1 cellular context compared by ENCODE assay signal in genomic region chr13:32315255-32316029, GRCh38.
TF ChIP-seq lines count a peak whose summit lies in the region.

Gene BRCA2, plus strand, starts transcription at chr13:32315508. Its CDS starts 953 bp downstream, at chr13:32316461.
Gene ZAR1L, minus strand, starts transcription at chr13:32315363. Its CDS starts 3,438 bp downstream, at chr13:32311925.

TF ChIP-seq in K562, 482 proteins besides CTCF, POLR2A, EP300 and RAD21 (continued from another document and continues in another):
- TF ChIP-seq CLOCK (CRISPR knock-in tag; IDR thresholded peaks at IDR 0.05; ENCODE audit: borderline replicate concordance), result no peak
- TF ChIP-seq ELK1 (CRISPR knock-in tag; IDR thresholded peaks at IDR 0.05), result no peak
- TF ChIP-seq ZBTB43 (CRISPR knock-in tag; IDR thresholded peaks at IDR 0.05), result no peak
- TF ChIP-seq MXI1 (IDR thresholded peaks at IDR 0.05; ENCODE audit: low read depth, low read length), result no peak
- peak; percentile 81 for TF ChIP-seq L3MBTL2 (IDR thresholded peaks at IDR 0.05)
- no peak for TF ChIP-seq BCL6 (CRISPR knock-in tag; IDR thresholded peaks at IDR 0.05)
- no peak for TF ChIP-seq HNRNPUL1 (IDR thresholded peaks at IDR 0.05; ENCODE audit: low read length)
- TF ChIP-seq ZBTB11 (CRISPR knock-in tag; IDR thresholded peaks at IDR 0.05), result no peak
- peak; percentile 74 to 80 for TF ChIP-seq MNT (conservative IDR thresholded peaks at IDR 0.05)
- peak; percentile 66; the same call in 1 of the 2 replicates for TF ChIP-seq CREB3L1 (IDR thresholded peaks at IDR 0.05; ENCODE audit: borderline replicate concordance, low read depth)
- TF ChIP-seq ZNF324 (CRISPR knock-in tag; IDR thresholded peaks at IDR 0.05), result no peak
- peak; percentile 44; the same call in 1 of the 2 replicates for TF ChIP-seq HMGXB4 (CRISPR knock-in tag; IDR thresholded peaks at IDR 0.05)
- TF ChIP-seq ESRRB (CRISPR knock-in tag; IDR thresholded peaks at IDR 0.05; ENCODE audit: borderline replicate concordance), result no peak
- no peak for TF ChIP-seq POLR3G (IDR thresholded peaks at IDR 0.05; ENCODE audit: extremely low read depth, insufficient read length, insufficient replicate concordance)
- no peak for TF ChIP-seq STAT6 (CRISPR knock-in tag; IDR thresholded peaks at IDR 0.05)
- peak; percentile 35; the same call in 1 of the 2 replicates for TF ChIP-seq TCF3 (CRISPR knock-in tag; IDR thresholded peaks at IDR 0.05)
- no peak for TF ChIP-seq REST (CRISPR knock-in tag; IDR thresholded peaks at IDR 0.05; ENCODE audit: low read depth)
- TF ChIP-seq FOXK2 (conservative IDR thresholded peaks at IDR 0.05 in 1 of 2, IDR thresholded peaks at IDR 0.05 in 1 of 2; ENCODE audit: low read depth in 2 of 2), result peak in 1 of 2 experiments; percentile 56; a peak in 3 of 4 replicates
- no peak for TF ChIP-seq CREB3 (tag; conservative IDR thresholded peaks at IDR 0.05; ENCODE audit: low read depth)
- no peak for TF ChIP-seq SMARCA5 (IDR thresholded peaks at IDR 0.05)
- TF ChIP-seq PHB2 (IDR thresholded peaks at IDR 0.05; ENCODE audit: low read depth), result no peak
- no peak for TF ChIP-seq SRSF3 (IDR thresholded peaks at IDR 0.05; ENCODE audit: insufficient read depth, low read length)
- no peak for TF ChIP-seq RBM39 (optimal IDR thresholded peaks at IDR 0.05; ENCODE audit: low read depth, low read length)
- no peak for TF ChIP-seq FOXK1 (CRISPR knock-in tag; IDR thresholded peaks at IDR 0.05; ENCODE audit: borderline replicate concordance)
- no peak for TF ChIP-seq ZNF121 (CRISPR knock-in tag; conservative IDR thresholded peaks at IDR 0.05)
- TF ChIP-seq ZNF274 (IDR thresholded peaks at IDR 0.05; ENCODE audit: borderline replicate concordance, low read depth, low read length), result no peak
- TF ChIP-seq TAL1 (IDR thresholded peaks at IDR 0.05), result 0 out of 2 replicates have a peak, but pooled peaks have one; percentile 6
- TF ChIP-seq NR3C1 (CRISPR knock-in tag; IDR thresholded peaks at IDR 0.05), result no peak
- TF ChIP-seq ADNP (tag; IDR thresholded peaks at IDR 0.05), result no peak
- no peak for TF ChIP-seq ZNF644 (tag; IDR thresholded peaks at IDR 0.05; ENCODE audit: low read depth)
- TF ChIP-seq NCOA4 (IDR thresholded peaks at IDR 0.05; ENCODE audit: partially characterized antibody), result no peak
- TF ChIP-seq FOXJ3 (CRISPR knock-in tag; IDR thresholded peaks at IDR 0.05), result no peak
- no peak for TF ChIP-seq NR2C1 (IDR thresholded peaks at IDR 0.05)
- TF ChIP-seq NR2C1 (tag; IDR thresholded peaks at IDR 0.05), result no peak
- TF ChIP-seq NONO (IDR thresholded peaks at IDR 0.05; ENCODE audit: low read depth in 2 of 2, low read length in 1 of 2), result no peak; a peak in 1 of 4 replicates
- TF ChIP-seq CEBPB (tag; IDR thresholded peaks at IDR 0.05), result no peak; the same call in 1 of the 2 replicates
- no peak for TF ChIP-seq ZNF57 (CRISPR knock-in tag; IDR thresholded peaks at IDR 0.05)
- no peak for TF ChIP-seq TARDBP (IDR thresholded peaks at IDR 0.05)
- peak; percentile 85; the same call in 1 of the 2 replicates for TF ChIP-seq ELF4 (CRISPR knock-in tag; IDR thresholded peaks at IDR 0.05)
